In genomic region chr4:4107411-4108107, GRCh38 we compare ENCODE assay signal across 8 cellular contexts.
DNase-seq lines count a peak whose midpoint lies in the region; ATAC-seq and TF ChIP-seq lines count a peak whose summit lies in the region.
"Not testable (repeated sequence)": the region's sequence is repeated elsewhere in the genome, so short reads cannot be mapped to it uniquely, and the experiment has no call there.

No MANE protein-coding gene starts in this region.

- H3K27ac Mint-ChIP-seq in CD14-positive monocyte: peak overlapping the region in 1 of 7 donors; percentile 54
- H3K27ac Mint-ChIP-seq in activated CD4-positive, alpha-beta T cell treated with anti-CD3 and anti-CD28 coated beads, Interleukin-2, amount 10 ng/mL, durations not matched to agents 7 days and 5 days; brain: not testable (repeated sequence)

- H3K36me3 Mint-ChIP-seq in CD14-positive monocyte; activated CD4-positive, alpha-beta T cell treated with anti-CD3 and anti-CD28 coated beads, Interleukin-2, amount 10 ng/mL, durations not matched to agents 7 days and 5 days (ENCODE audit: low read depth); brain: not testable (repeated sequence)

- ATAC-seq in left cardiac atrium: peak in 1 of 2 donors; percentile 76

- not testable (repeated sequence) for DNase-seq in CD14-positive monocyte (ENCODE audit: low spot score); HFF-Myc (ENCODE audit: extremely low read depth, low read depth)
- DNase-seq in NCI-H526 treated with DMSO at 0.1 percent for 48 hours (lab: John Stamatoyannopoulos, UW): peak; percentile 15
- DNase-seq in activated CD4-positive, alpha-beta T cell treated with anti-CD3 and anti-CD28 coated beads, Interleukin-2, amount 10 ng/mL, durations not matched to agents 7 days and 5 days: peak; percentile 68
- DNase-seq in left cardiac atrium: peak; percentile 67
- peak; percentile 60 to 70 for DNase-seq in stimulated activated CD8-positive, alpha-beta memory T cell treated with anti-CD3 and anti-CD28 coated beads, Interleukin-2, amount 100 ng/mL, for 48 hours (ENCODE audit: low read depth in 2 of 2)

- POLR2A ChIA-PET in activated CD4-positive, alpha-beta T cell treated with anti-CD3 and anti-CD28 coated beads, Interleukin-2, amount 10 ng/mL, durations not matched to agents 7 days and 5 days (lab: Charles Lee): not testable (repeated sequence)

- H3K27me3 Mint-ChIP-seq in CD14-positive monocyte (ENCODE audit: low read depth in 3 of 3) (peaks cover 28 to 54% (median 33%) of the 10 kb centered on the region in 3 donors), brain (peaks cover 34% of the 10 kb centered on the region)
- H3K27me3 Mint-ChIP-seq in activated CD4-positive, alpha-beta T cell treated with anti-CD3 and anti-CD28 coated beads, Interleukin-2, amount 10 ng/mL, durations not matched to agents 7 days and 5 days: peaks cover 19% of the 10 kb centered on the region

- H3K4me1 ChIP-seq in neuron (ENCODE audit: insufficient read depth, low read length): not testable (repeated sequence)

- peaks cover 10% of the 10 kb centered on the region for H3K27me3 ChIP-seq in neuron (ENCODE audit: insufficient read depth, low read length)

- H3K4me3 ChIP-seq in HFF-Myc (replicated peaks; ENCODE audit: low read depth, low read length): not testable (repeated sequence)
- H3K4me3 ChIP-seq in neuron (ENCODE audit: low read length): peak overlapping the region; percentile 31

- intact Hi-C loops in CD14-positive monocyte (cut with micrococcal nuclease); left cardiac atrium (cut with DNase I): not testable (repeated sequence)

- H3K9me3 Mint-ChIP-seq in CD14-positive monocyte; activated CD4-positive, alpha-beta T cell treated with anti-CD3 and anti-CD28 coated beads, Interleukin-2, amount 10 ng/mL, durations not matched to agents 7 days and 5 days; brain: not testable (repeated sequence)

- CTCF ChIA-PET in activated CD4-positive, alpha-beta T cell treated with anti-CD3 and anti-CD28 coated beads, Interleukin-2, amount 10 ng/mL, durations not matched to agents 7 days and 5 days (lab: Charles Lee): interaction anchor here (0.6 kb wide), 2 partner anchors 10 to 580 kb away, joined by 3 to 6 read pairs; no protein-coding TSS in a partner anchor

- not testable (repeated sequence) for H2AFZ ChIP-seq in neuron (ENCODE audit: low read depth, low read length)

- H3K4me3 Mint-ChIP-seq in CD14-positive monocyte (peak overlapping the region; percentile 66 to 89), brain (peak overlapping the region; percentile 40 to 83 (median 78))
- H3K4me3 Mint-ChIP-seq in activated CD4-positive, alpha-beta T cell treated with anti-CD3 and anti-CD28 coated beads, Interleukin-2, amount 10 ng/mL, durations not matched to agents 7 days and 5 days: peak overlapping the region; percentile 49

- H3K9me3 ChIP-seq in neuron (ENCODE audit: low read length): not testable (repeated sequence)

- H3K4me1 Mint-ChIP-seq in CD14-positive monocyte; activated CD4-positive, alpha-beta T cell treated with anti-CD3 and anti-CD28 coated beads, Interleukin-2, amount 10 ng/mL, durations not matched to agents 7 days and 5 days; brain: not testable (repeated sequence)

- TF ChIP-seq CTCF in CD14-positive monocyte (IDR thresholded peaks at IDR 0.05): peak; percentile 80
- peak; percentile 42 for TF ChIP-seq CTCF in HFF-Myc (IDR thresholded peaks at IDR 0.05; ENCODE audit: low read depth, low read length, missing control alignments)
- TF ChIP-seq CTCF in brain (conservative IDR thresholded peaks at IDR 0.05): peak in 1 of 2 experiments; percentile 65

- not testable (repeated sequence) for H3K36me3 ChIP-seq in neuron (ENCODE audit: insufficient read depth, low read length)
